In the genomic region with DNA sequence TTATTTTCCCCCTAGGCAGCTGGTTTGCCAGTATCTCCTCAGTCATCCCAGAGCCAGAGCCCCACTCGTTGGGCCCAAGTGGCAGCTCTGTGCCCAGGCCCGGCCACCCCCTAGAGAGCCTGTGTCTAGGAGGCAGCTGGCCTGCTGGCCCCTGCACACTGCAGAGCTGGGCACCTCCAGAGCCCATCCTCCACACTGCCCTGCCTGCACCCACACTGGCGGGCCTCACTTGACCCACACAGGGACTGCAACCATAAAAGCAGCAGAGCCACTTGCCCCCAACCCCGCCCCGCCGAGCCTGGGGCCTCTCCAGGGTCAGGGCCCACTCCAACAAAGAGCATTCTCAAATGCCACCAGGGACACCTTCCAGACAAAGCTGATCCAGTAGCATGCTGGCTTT, we compare ENCODE assay signal across 31 cellular contexts.
"Had no signal": no experiment of that assay in that cellular context is flagged by ENCODE, and none has a peak within 500 bp of the region (broad histone marks: within the 10 kb centered on the region; RNA-seq: fewer than 3 reads in every experiment).

No MANE protein-coding gene starts in this region.

- H3K9me3 Mint-ChIP-seq: activated CD4-positive, alpha-beta memory T cell treated with anti-CD3 and anti-CD28 coated beads, Interleukin-2, amount 10 ng/mL, durations not matched to agents 7 days and 5 days; activated CD4-positive, alpha-beta T cell treated with anti-CD3 and anti-CD28 coated beads, Interleukin-2, amount 10 ng/mL, durations not matched to agents 7 days and 5 days; activated naive CD4-positive, alpha-beta T cell treated with anti-CD3 and anti-CD28 coated beads, Interleukin-2, amount 50 U/mL, for 72 hours; activated T-cell treated with anti-CD3 and anti-CD28 coated beads, Interleukin-2, amount 50 U/mL, for 24 hours; naive thymus-derived CD4-positive, alpha-beta T cell; stimulated activated naive B cell treated with anti-CD40 and anti-IgM and Interleukin-4, amounts not matched to agents 10 μg/mL and 1 μg/mL and 100 μg/mL, for 72 hours; WTC11 had no signal

- H3K4me3 ChIP-seq: cardiac muscle cell, colonic mucosa, gastrocnemius medialis, pancreas, psoas muscle, smooth muscle cell, stomach, thyroid gland, upper lobe of right lung had no signal

- H3K27me3 ChIP-seq: cardiac muscle cell, colonic mucosa, gastrocnemius medialis, pancreas, stomach, thyroid gland, upper lobe of right lung had no signal

- H3K9me3 ChIP-seq: colonic mucosa, gastrocnemius medialis, pancreas, psoas muscle, stomach, thyroid gland, upper lobe of right lung had no signal

- H3K27me3 Mint-ChIP-seq: activated CD4-positive, alpha-beta memory T cell treated with anti-CD3 and anti-CD28 coated beads, Interleukin-2, amount 10 ng/mL, durations not matched to agents 7 days and 5 days; activated T-cell treated with anti-CD3 and anti-CD28 coated beads, Interleukin-2, amount 50 U/mL, for 24 hours; stimulated activated naive B cell treated with anti-CD40 and anti-IgM and Interleukin-4, amounts not matched to agents 10 μg/mL and 1 μg/mL and 100 μg/mL, for 72 hours had no signal

- H3K27ac ChIP-seq: cardiac muscle cell, colonic mucosa, gastrocnemius medialis, pancreas, psoas muscle, thyroid gland, upper lobe of right lung had no signal

- H3K27ac Mint-ChIP-seq: activated CD4-positive, alpha-beta memory T cell treated with anti-CD3 and anti-CD28 coated beads, Interleukin-2, amount 10 ng/mL, durations not matched to agents 7 days and 5 days; activated CD4-positive, alpha-beta T cell treated with anti-CD3 and anti-CD28 coated beads, Interleukin-2, amount 10 ng/mL, durations not matched to agents 7 days and 5 days; activated T-cell treated with anti-CD3 and anti-CD28 coated beads, Interleukin-2, amount 50 U/mL, for 24 hours had no signal

- H3K36me3 Mint-ChIP-seq: activated naive CD4-positive, alpha-beta T cell treated with anti-CD3 and anti-CD28 coated beads, Interleukin-2, amount 50 U/mL, for 72 hours; naive thymus-derived CD4-positive, alpha-beta T cell; WTC11 had no signal

- DNase-seq: activated CD4-positive, alpha-beta memory T cell treated with anti-CD3 and anti-CD28 coated beads, Interleukin-2, amount 10 ng/mL, durations not matched to agents 7 days and 5 days; activated CD4-positive, alpha-beta T cell treated with anti-CD3 and anti-CD28 coated beads for 1 hour; activated CD4-positive, alpha-beta T cell treated with anti-CD3 and anti-CD28 coated beads, Interleukin-2, amount 10 ng/mL, durations not matched to agents 7 days and 5 days; activated CD8-positive, alpha-beta memory T cell treated with anti-CD3 and anti-CD28 coated beads, Interleukin-2, amount 50 U/mL, for 48 hours; activated naive CD4-positive, alpha-beta T cell; activated T-cell treated with anti-CD3 and anti-CD28 coated beads, Interleukin-2, amount 50 U/mL, for 24 hours; anterior cingulate cortex; cerebellar nuclear complex; colonic mucosa; effector CD8-positive, alpha-beta T cell; gastrocnemius medialis; hippocampal formation; left cardiac atrium; left ventricle myocardium superior; mammary epithelial cell; midbrain; naive thymus-derived CD4-positive, alpha-beta T cell; pancreas; psoas muscle; stimulated activated CD4-positive, alpha-beta T cell treated with anti-CD3 and anti-CD28 coated beads, Interleukin-1b, Interleukin-23, amount 100 ng/mL, for 48 hours; stimulated activated CD4-positive, alpha-beta T cell treated with anti-CD3 and anti-CD28 coated beads, Interleukin-4, amount 100 ng/mL, for 4 hours; stimulated activated CD8-positive, alpha-beta memory T cell treated with anti-CD3 and anti-CD28 coated beads, Interleukin-4, amount 100 ng/mL, for 48 hours; stimulated activated naive B cell treated with anti-CD40 and anti-IgM and Interleukin-4, amounts not matched to agents 10 μg/mL and 1 μg/mL and 100 μg/mL, for 72 hours; stomach; T1000; thyroid gland; upper lobe of right lung had no signal

- H3K4me3 Mint-ChIP-seq: activated CD4-positive, alpha-beta memory T cell treated with anti-CD3 and anti-CD28 coated beads, Interleukin-2, amount 10 ng/mL, durations not matched to agents 7 days and 5 days; activated CD4-positive, alpha-beta T cell treated with anti-CD3 and anti-CD28 coated beads, Interleukin-2, amount 10 ng/mL, durations not matched to agents 7 days and 5 days; activated T-cell treated with anti-CD3 and anti-CD28 coated beads, Interleukin-2, amount 50 U/mL, for 24 hours; naive thymus-derived CD4-positive, alpha-beta T cell; WTC11 had no signal

- ATAC-seq: activated naive CD4-positive, alpha-beta T cell treated with anti-CD3 and anti-CD28 coated beads, Interleukin-2, amount 50 U/mL, for 72 hours; gastrocnemius medialis; naive thymus-derived CD4-positive, alpha-beta T cell; psoas muscle; upper lobe of right lung; WTC11 had no signal

- H3K36me3 ChIP-seq: cardiac muscle cell, colonic mucosa, gastrocnemius medialis, pancreas, stomach, thyroid gland, upper lobe of right lung had no signal

- H3K4me2 ChIP-seq: smooth muscle cell had no signal
